Comparison of ENCODE assay signal across 2 cellular contexts in the genomic region with DNA sequence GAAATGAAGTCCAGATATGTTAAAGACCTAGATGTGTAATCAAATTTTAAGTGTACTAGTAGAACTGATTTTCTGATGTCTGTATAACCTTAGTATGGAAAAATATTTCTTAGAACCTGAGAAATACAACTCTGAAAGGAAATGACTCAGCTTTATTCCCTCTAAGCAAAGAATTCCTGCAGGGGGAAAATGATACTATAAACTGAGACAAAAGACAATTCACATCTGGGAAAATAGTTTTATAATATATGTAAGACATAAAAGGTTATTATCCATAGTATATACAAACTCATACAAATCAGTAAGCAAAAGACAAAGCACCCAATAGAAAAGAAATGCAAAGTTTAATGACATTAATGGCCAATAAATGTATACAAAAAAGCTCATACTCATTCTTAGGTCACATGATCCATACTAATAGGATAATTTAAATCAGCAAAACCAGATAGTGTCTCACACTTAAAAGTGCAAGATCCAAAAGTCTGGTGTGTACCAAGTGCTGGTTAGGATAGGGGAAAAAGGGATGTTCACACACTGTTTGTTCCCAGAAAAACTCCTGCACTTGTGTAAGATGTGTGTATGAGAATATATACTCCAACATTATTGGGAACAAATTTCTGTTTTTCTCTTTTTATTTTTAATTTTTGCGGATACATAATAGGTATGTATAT.
TF ChIP-seq lines count a peak whose summit lies in the region.

No MANE protein-coding gene starts in this region.

TF ChIP-seq in SK-N-SH, 30 proteins besides CTCF, POLR2A, EP300 and RAD21:
- TF ChIP-seq SIN3A (IDR thresholded peaks at IDR 0.05; ENCODE audit: borderline replicate concordance, low read depth, low read length): no peak
- peak; percentile 13; the same call in 1 of the 2 replicates for TF ChIP-seq FOSL2 (IDR thresholded peaks at IDR 0.05; ENCODE audit: borderline replicate concordance, low read depth)
TF ChIP-seq in SK-N-SH: peak in this region for 1.

TF ChIP-seq in SK-N-SH treated with all-trans-retinoic acid at 6 μM for 48 hours, 23 proteins besides CTCF, POLR2A, EP300 and RAD21 (continued from another document):
- no peak for TF ChIP-seq OSR1 (CRISPR knock-in tag; IDR thresholded peaks at IDR 0.05)
- no peak for TF ChIP-seq ESRRG (CRISPR knock-in tag; IDR thresholded peaks at IDR 0.05)
- no peak for TF ChIP-seq ZNF8 (CRISPR knock-in tag; IDR thresholded peaks at IDR 0.05)
- TF ChIP-seq TCF4 (CRISPR knock-in tag; IDR thresholded peaks at IDR 0.05; ENCODE audit: borderline replicate concordance): no peak
- no peak for TF ChIP-seq TOX (CRISPR knock-in tag; IDR thresholded peaks at IDR 0.05; ENCODE audit: borderline replicate concordance)
- TF ChIP-seq PPARA (CRISPR knock-in tag; IDR thresholded peaks at IDR 0.05; ENCODE audit: borderline replicate concordance): no peak
- no peak for TF ChIP-seq ZC3H10 (CRISPR knock-in tag; IDR thresholded peaks at IDR 0.05)
- no peak for TF ChIP-seq ZFP30 (CRISPR knock-in tag; IDR thresholded peaks at IDR 0.05)
- no peak for TF ChIP-seq BACH2 (CRISPR knock-in tag; IDR thresholded peaks at IDR 0.05; ENCODE audit: borderline replicate concordance)
- TF ChIP-seq, protein P1, sequence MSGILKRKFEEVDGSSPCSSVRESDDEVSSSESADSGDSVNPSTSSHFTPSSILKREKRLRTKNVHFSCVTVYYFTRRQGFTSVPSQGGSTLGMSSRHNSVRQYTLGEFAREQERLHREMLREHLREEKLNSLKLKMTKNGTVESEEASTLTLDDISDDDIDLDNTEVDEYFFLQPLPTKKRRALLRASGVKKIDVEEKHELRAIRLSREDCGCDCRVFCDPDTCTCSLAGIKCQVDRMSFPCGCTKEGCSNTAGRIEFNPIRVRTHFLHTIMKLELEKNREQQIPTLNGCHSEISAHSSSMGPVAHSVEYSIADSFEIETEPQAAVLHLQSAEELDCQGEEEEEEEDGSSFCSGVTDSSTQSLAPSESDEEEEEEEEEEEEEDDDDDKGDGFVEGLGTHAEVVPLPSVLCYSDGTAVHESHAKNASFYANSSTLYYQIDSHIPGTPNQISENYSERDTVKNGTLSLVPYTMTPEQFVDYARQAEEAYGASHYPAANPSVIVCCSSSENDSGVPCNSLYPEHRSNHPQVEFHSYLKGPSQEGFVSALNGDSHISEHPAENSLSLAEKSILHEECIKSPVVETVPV (CRISPR knock-in tag; IDR thresholded peaks at IDR 0.05): no peak
- TF ChIP-seq, protein P2, sequence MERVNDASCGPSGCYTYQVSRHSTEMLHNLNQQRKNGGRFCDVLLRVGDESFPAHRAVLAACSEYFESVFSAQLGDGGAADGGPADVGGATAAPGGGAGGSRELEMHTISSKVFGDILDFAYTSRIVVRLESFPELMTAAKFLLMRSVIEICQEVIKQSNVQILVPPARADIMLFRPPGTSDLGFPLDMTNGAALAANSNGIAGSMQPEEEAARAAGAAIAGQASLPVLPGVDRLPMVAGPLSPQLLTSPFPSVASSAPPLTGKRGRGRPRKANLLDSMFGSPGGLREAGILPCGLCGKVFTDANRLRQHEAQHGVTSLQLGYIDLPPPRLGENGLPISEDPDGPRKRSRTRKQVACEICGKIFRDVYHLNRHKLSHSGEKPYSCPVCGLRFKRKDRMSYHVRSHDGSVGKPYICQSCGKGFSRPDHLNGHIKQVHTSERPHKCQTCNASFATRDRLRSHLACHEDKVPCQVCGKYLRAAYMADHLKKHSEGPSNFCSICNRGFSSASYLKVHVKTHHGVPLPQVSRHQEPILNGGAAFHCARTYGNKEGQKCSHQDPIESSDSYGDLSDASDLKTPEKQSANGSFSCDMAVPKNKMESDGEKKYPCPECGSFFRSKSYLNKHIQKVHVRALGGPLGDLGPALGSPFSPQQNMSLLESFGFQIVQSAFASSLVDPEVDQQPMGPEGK (CRISPR knock-in tag; IDR thresholded peaks at IDR 0.05; ENCODE audit: borderline replicate concordance): no peak
- TF ChIP-seq ZNF70 (CRISPR knock-in tag; IDR thresholded peaks at IDR 0.05): no peak
- TF ChIP-seq, protein P3, sequence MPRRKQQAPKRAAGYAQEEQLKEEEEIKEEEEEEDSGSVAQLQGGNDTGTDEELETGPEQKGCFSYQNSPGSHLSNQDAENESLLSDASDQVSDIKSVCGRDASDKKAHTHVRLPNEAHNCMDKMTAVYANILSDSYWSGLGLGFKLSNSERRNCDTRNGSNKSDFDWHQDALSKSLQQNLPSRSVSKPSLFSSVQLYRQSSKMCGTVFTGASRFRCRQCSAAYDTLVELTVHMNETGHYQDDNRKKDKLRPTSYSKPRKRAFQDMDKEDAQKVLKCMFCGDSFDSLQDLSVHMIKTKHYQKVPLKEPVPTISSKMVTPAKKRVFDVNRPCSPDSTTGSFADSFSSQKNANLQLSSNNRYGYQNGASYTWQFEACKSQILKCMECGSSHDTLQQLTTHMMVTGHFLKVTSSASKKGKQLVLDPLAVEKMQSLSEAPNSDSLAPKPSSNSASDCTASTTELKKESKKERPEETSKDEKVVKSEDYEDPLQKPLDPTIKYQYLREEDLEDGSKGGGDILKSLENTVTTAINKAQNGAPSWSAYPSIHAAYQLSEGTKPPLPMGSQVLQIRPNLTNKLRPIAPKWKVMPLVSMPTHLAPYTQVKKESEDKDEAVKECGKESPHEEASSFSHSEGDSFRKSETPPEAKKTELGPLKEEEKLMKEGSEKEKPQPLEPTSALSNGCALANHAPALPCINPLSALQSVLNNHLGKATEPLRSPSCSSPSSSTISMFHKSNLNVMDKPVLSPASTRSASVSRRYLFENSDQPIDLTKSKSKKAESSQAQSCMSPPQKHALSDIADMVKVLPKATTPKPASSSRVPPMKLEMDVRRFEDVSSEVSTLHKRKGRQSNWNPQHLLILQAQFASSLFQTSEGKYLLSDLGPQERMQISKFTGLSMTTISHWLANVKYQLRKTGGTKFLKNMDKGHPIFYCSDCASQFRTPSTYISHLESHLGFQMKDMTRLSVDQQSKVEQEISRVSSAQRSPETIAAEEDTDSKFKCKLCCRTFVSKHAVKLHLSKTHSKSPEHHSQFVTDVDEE (CRISPR knock-in tag; IDR thresholded peaks at IDR 0.05): no peak
- TF ChIP-seq, protein P4, sequence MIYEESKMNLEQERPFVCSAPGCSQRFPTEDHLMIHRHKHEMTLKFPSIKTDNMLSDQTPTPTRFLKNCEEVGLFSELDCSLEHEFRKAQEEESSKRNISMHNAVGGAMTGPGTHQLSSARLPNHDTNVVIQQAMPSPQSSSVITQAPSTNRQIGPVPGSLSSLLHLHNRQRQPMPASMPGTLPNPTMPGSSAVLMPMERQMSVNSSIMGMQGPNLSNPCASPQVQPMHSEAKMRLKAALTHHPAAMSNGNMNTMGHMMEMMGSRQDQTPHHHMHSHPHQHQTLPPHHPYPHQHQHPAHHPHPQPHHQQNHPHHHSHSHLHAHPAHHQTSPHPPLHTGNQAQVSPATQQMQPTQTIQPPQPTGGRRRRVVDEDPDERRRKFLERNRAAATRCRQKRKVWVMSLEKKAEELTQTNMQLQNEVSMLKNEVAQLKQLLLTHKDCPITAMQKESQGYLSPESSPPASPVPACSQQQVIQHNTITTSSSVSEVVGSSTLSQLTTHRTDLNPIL (CRISPR knock-in tag; IDR thresholded peaks at IDR 0.05; ENCODE audit: low read depth): no peak
- TF ChIP-seq ARNTL (CRISPR knock-in tag; IDR thresholded peaks at IDR 0.05; ENCODE audit: borderline replicate concordance, low read depth): no peak
